ENCODE assay signal across 26 cellular contexts in genomic region chr2:146537477-146537876, GRCh38.
"Had no signal": no experiment of that assay in that cellular context is flagged by ENCODE, and none has a peak within 500 bp of the region (broad histone marks: within the 10 kb centered on the region; RNA-seq: fewer than 3 reads in every experiment).

No MANE protein-coding gene starts in this region.

- H3K27me3 Mint-ChIP-seq: naive thymus-derived CD4-positive, alpha-beta T cell; natural killer cell treated with Interleukin-12 subunit alpha and Interleukin-12 subunit beta and Interleukin-15 and Interleukin-18, amount 100 ng/mL, for 72 hours; progenitor cell of endocrine pancreas; stimulated activated naive CD8-positive, alpha-beta T cell treated with anti-CD3 and anti-CD28 coated beads, Interleukin-15, Interleukin-2, amounts not matched to agents 100 ng/mL and 50 ng/mL, for 24 hours had no signal

- H3K36me3 Mint-ChIP-seq: immature natural killer cell; naive thymus-derived CD4-positive, alpha-beta T cell; stimulated activated effector memory CD8-positive, alpha-beta T cell treated with anti-CD3 and anti-CD28 coated beads, Interleukin-12 subunit alpha, Interleukin-12 subunit beta, amount 100 ng/mL, for 72 hours had no signal

- H3K27ac ChIP-seq: left lung, ovary, sigmoid colon, spleen, suprapubic skin, thoracic aorta, tibial artery, upper lobe of right lung had no signal

- H3K27me3 ChIP-seq: left lung, ovary, sigmoid colon, spleen, suprapubic skin, tibial artery, upper lobe of right lung had no signal

- H3K4me1 Mint-ChIP-seq: immature natural killer cell; naive thymus-derived CD4-positive, alpha-beta T cell; stimulated activated effector memory CD8-positive, alpha-beta T cell treated with anti-CD3 and anti-CD28 coated beads, Interleukin-12 subunit alpha, Interleukin-12 subunit beta, amount 100 ng/mL, for 72 hours had no signal

- H3K27ac Mint-ChIP-seq: immature natural killer cell; natural killer cell treated with Interleukin-12 subunit alpha and Interleukin-12 subunit beta and Interleukin-15 and Interleukin-18, amount 100 ng/mL, for 72 hours; progenitor cell of endocrine pancreas; stimulated activated effector memory CD8-positive, alpha-beta T cell treated with anti-CD3 and anti-CD28 coated beads, Interleukin-12 subunit alpha, Interleukin-12 subunit beta, amount 100 ng/mL, for 72 hours; stimulated activated naive CD8-positive, alpha-beta T cell treated with anti-CD3 and anti-CD28 coated beads, Interleukin-15, Interleukin-2, amounts not matched to agents 100 ng/mL and 50 ng/mL, for 24 hours had no signal

- ATAC-seq: left colon; left lung; mucosa of descending colon; naive thymus-derived CD4-positive, alpha-beta T cell; natural killer cell treated with Interleukin-12 subunit alpha and Interleukin-12 subunit beta and Interleukin-15 and Interleukin-18, amount 100 ng/mL, for 72 hours; right cardiac atrium; stimulated activated effector memory CD8-positive, alpha-beta T cell treated with anti-CD3 and anti-CD28 coated beads, Interleukin-12 subunit alpha, Interleukin-12 subunit beta, amount 100 ng/mL, for 72 hours; upper lobe of right lung had no signal

- DNase-seq: hippocampal formation; immature natural killer cell; kidney; left colon; left lung; midbrain; mucosa of descending colon; naive thymus-derived CD4-positive, alpha-beta T cell; ovary; retina; right cardiac atrium; sigmoid colon; small intestine; spleen; stimulated activated CD4-positive, alpha-beta T cell treated with anti-CD3 and anti-CD28 coated beads, Interleukin-4, amount 100 ng/mL, for 24 hours; stimulated activated naive CD4-positive, alpha-beta T cell; tibial artery; trophoblast cell; upper lobe of right lung had no signal

- H3K36me3 ChIP-seq: left lung, ovary, sigmoid colon, spleen, suprapubic skin, thoracic aorta, tibial artery, upper lobe of right lung had no signal

- H3K4me1 ChIP-seq: left lung, sigmoid colon, spleen, suprapubic skin, tibial artery, upper lobe of right lung had no signal

- H3K9me3 ChIP-seq: left lung, mucosa of descending colon, ovary, sigmoid colon, spleen, suprapubic skin, thoracic aorta, tibial artery, upper lobe of right lung had no signal

- H3K4me3 Mint-ChIP-seq: immature natural killer cell; naive thymus-derived CD4-positive, alpha-beta T cell; natural killer cell treated with Interleukin-12 subunit alpha and Interleukin-12 subunit beta and Interleukin-15 and Interleukin-18, amount 100 ng/mL, for 72 hours; stimulated activated effector memory CD8-positive, alpha-beta T cell treated with anti-CD3 and anti-CD28 coated beads, Interleukin-12 subunit alpha, Interleukin-12 subunit beta, amount 100 ng/mL, for 72 hours; stimulated activated naive CD8-positive, alpha-beta T cell treated with anti-CD3 and anti-CD28 coated beads, Interleukin-15, Interleukin-2, amounts not matched to agents 100 ng/mL and 50 ng/mL, for 24 hours had no signal

- H3K4me3 ChIP-seq: left lung, lung, mucosa of descending colon, ovary, sigmoid colon, spleen, suprapubic skin, thoracic aorta, tibial artery, upper lobe of right lung had no signal
